Comparison of ENCODE assay signal across 12 cellular contexts in genomic region chrX:154613586-154613985, GRCh38. TPM values are rescaled to one million over a fixed set of nuclear protein-coding genes. Genes with fewer than 3 reads are reported as not detected.
DNase-seq lines count a peak whose midpoint lies in the region; ATAC-seq, FAIRE-seq and TF ChIP-seq lines count a peak whose summit lies in the region.
"Not testable (repeated sequence)": the region's sequence is repeated elsewhere in the genome, so short reads cannot be mapped to it uniquely, and the experiment has no call there.
"Had no signal": no experiment of that assay in that cellular context is flagged by ENCODE, and none has a peak within 500 bp of the region (broad histone marks: within the 10 kb centered on the region; RNA-seq: fewer than 3 reads in every experiment).

No MANE protein-coding gene starts in this region.

- WGBS in IMR-90 (ENCODE audit: extremely low coverage in 2 of 2, insufficient read length in 1 of 2), 2 experiments, result no CpG with 5 or more reads among the region's 12 CpGs

- not testable (repeated sequence) for H3K14ac ChIP-seq in IMR-90 (replicated peaks; ENCODE audit: low read depth, low read length)

- H3K4me3 Mint-ChIP-seq in WTC11, result not testable (repeated sequence)

- H3K23ac ChIP-seq in IMR-90 (ENCODE audit: low read depth, low read length), result not testable (repeated sequence)

- H3K79me2 ChIP-seq in endothelial cell of umbilical vein (ENCODE audit: control insufficient read depth, insufficient read depth, low read length), result not testable (repeated sequence)

- H3K79me1 ChIP-seq in IMR-90 (ENCODE audit: low read depth in 1 of 2, low read length in 2 of 2), result not testable (repeated sequence)

- not testable (repeated sequence) for TF ChIP-seq CTCF in IMR-90 (conservative IDR thresholded peaks at IDR 0.05; ENCODE audit: low read depth, low read length); Panc1 (IDR thresholded peaks at IDR 0.05); WTC11 (IDR thresholded peaks at IDR 0.05); endothelial cell of umbilical vein (IDR thresholded peaks at IDR 0.05; ENCODE audit: extremely low read depth in 1 of 2, insufficient read depth in 1 of 2, low read depth in 1 of 2, low read length in 2 of 2)

- H4K5ac ChIP-seq in IMR-90 (ENCODE audit: low read depth, low read length), result not testable (repeated sequence)

- H3K9ac ChIP-seq in IMR-90 (ENCODE audit: low read depth, low read length); endothelial cell of umbilical vein (replicated peaks; ENCODE audit: extremely low read depth, insufficient read depth, low read length): not testable (repeated sequence)

- H4K8ac ChIP-seq in IMR-90 (ENCODE audit: low read depth in 2 of 2, low read length in 2 of 2), result not testable (repeated sequence)

- not testable (repeated sequence) for H2BK15ac ChIP-seq in IMR-90 (ENCODE audit: low read depth, low read length)

- H3K36me3 Mint-ChIP-seq in WTC11, result not testable (repeated sequence)

- intact Hi-C loops in IMR-90 (cut with micrococcal nuclease); Panc1 (cut with micrococcal nuclease; ENCODE audit: unreplicated experiment); endothelial cell of umbilical vein (cut with micrococcal nuclease): not testable (repeated sequence)

- BruUV-seq in IMR-90 (replicated peaks; lab: Mats Ljungman, UMichigan); Panc1 (replicated peaks; lab: Mats Ljungman, UMichigan); endothelial cell of umbilical vein (replicated peaks; lab: Mats Ljungman, UMichigan): not testable (repeated sequence)

- H2AFZ ChIP-seq in IMR-90 (replicated peaks; ENCODE audit: low read length, poor library complexity); endothelial cell of umbilical vein (ENCODE audit: low read depth, low read length): not testable (repeated sequence)

- H3K9me3 ChIP-seq in IMR-90 (ENCODE audit: control insufficient read depth, insufficient read depth, low read length); Panc1 (ENCODE audit: control insufficient read depth, insufficient read depth, low read depth, low read length); endothelial cell of umbilical vein (replicated peaks; ENCODE audit: control insufficient read depth, insufficient read depth, low read length): not testable (repeated sequence)

- H3K9me3 Mint-ChIP-seq in WTC11, result not testable (repeated sequence)

- CTCF ChIA-PET in IMR-90 (lab: Yijun Ruan, JAX); Panc1 (lab: Charles Lee); WTC11 (lab: Charles Lee); endothelial cell of umbilical vein (lab: Charles Lee): not testable (repeated sequence)

- H3K4ac ChIP-seq in IMR-90 (ENCODE audit: low read depth, low read length), result not testable (repeated sequence)

- not testable (repeated sequence) for H4K91ac ChIP-seq in IMR-90 (ENCODE audit: insufficient read depth, low read depth, low read length)

- not testable (repeated sequence) for H3K27ac ChIP-seq in IMR-90 (ENCODE audit: insufficient read depth, low read length); Panc1 (ENCODE audit: low read length); endothelial cell of umbilical vein (ENCODE audit: insufficient read depth, low read depth, low read length)

- not testable (repeated sequence) for H3K36me3 ChIP-seq in IMR-90 (ENCODE audit: control insufficient read depth, insufficient read depth, low read length); Panc1 (ENCODE audit: control insufficient read depth, insufficient read depth, low read length); endothelial cell of umbilical vein (ENCODE audit: control insufficient read depth in 2 of 2, extremely low read depth in 1 of 2, insufficient read depth in 2 of 2, low read length in 2 of 2)

- not testable (repeated sequence) for H4K20me1 ChIP-seq in IMR-90 (ENCODE audit: insufficient read depth, low read length); endothelial cell of umbilical vein (replicated peaks; ENCODE audit: control insufficient read depth, extremely low read depth, insufficient read depth, low read length)

- not testable (repeated sequence) for H2BK5ac ChIP-seq in IMR-90 (ENCODE audit: low read depth, low read length, poor library complexity, severe bottlenecking)

- H3K4me1 ChIP-seq in IMR-90 (ENCODE audit: control insufficient read depth, insufficient read depth, low read length); Panc1 (ENCODE audit: control insufficient read depth, insufficient read depth, low read length); endothelial cell of umbilical vein (ENCODE audit: control insufficient read depth, extremely low read depth, insufficient read depth, low read length): not testable (repeated sequence)

- H2BK20ac ChIP-seq in IMR-90 (ENCODE audit: low read depth, low read length), result not testable (repeated sequence)

- not testable (repeated sequence) for H3K27me3 Mint-ChIP-seq in WTC11 (ENCODE audit: low read depth)

- H3K4me2 ChIP-seq in IMR-90 (ENCODE audit: low read depth, low read length); endothelial cell of umbilical vein (ENCODE audit: insufficient read depth, low read length): not testable (repeated sequence)

- H3K27ac Mint-ChIP-seq in WTC11, result not testable (repeated sequence)

- not testable (repeated sequence) for H2AK5ac ChIP-seq in IMR-90 (ENCODE audit: low read depth, low read length)

- H3K27me3 ChIP-seq in IMR-90 (ENCODE audit: control insufficient read depth, insufficient read depth, low read length); Panc1 (ENCODE audit: control insufficient read depth, insufficient read depth, low read length); endothelial cell of umbilical vein (ENCODE audit: control insufficient read depth in 2 of 2, insufficient read depth in 2 of 2, low read length in 2 of 2): not testable (repeated sequence)

- H3K56ac ChIP-seq in IMR-90 (ENCODE audit: extremely low read depth, insufficient read depth, low read length), result not testable (repeated sequence)

- not testable (repeated sequence) for TF ChIP-seq RAD21 in IMR-90 (IDR thresholded peaks at IDR 0.05; ENCODE audit: low read length)

- not testable (repeated sequence) for H2AK9ac ChIP-seq in IMR-90 (replicated peaks; ENCODE audit: low read depth, low read length, poor library complexity)

- in situ Hi-C loops in IMR-90 (cut with MboI; ENCODE audit: low sequenced_read_pairs); Panc1 (cut with HindIII; ENCODE audit: low pct_unique_long_range_greater_than_20kb, low sequenced_read_pairs): not testable (repeated sequence)

- POLR2A ChIA-PET in IMR-90 (lab: Charles Lee; ENCODE audit: unreplicated experiment); Panc1 (lab: Charles Lee); WTC11 (lab: Charles Lee); endothelial cell of umbilical vein (lab: Charles Lee): not testable (repeated sequence)

- TF ChIP-seq POLR2A in IMR-90 (IDR thresholded peaks at IDR 0.05; ENCODE audit: low read depth, low read length); endothelial cell of umbilical vein (IDR thresholded peaks at IDR 0.05; ENCODE audit: low read depth, low read length): not testable (repeated sequence)

- FAIRE-seq in G401.6 (lab: Jason Lieb, UNC), result peak; percentile 91
- FAIRE-seq in endothelial cell of umbilical vein (lab: Jason Lieb, UNC), result peak; percentile 71

- not testable (repeated sequence) for DNase-seq in IMR-90; Panc1 (ENCODE audit: low read depth, low spot score); WTC11 (ENCODE audit: low spot score); endothelial cell of umbilical vein (ENCODE audit: low read depth, low spot score); left lobe of liver (ENCODE audit: low spot score)

- peaks cover 12% of the 10 kb centered on the region for H3K4me1 Mint-ChIP-seq in WTC11

- not testable (repeated sequence) for H3K18ac ChIP-seq in IMR-90 (ENCODE audit: low read depth, low read length)

- H2BK120ac ChIP-seq in IMR-90 (ENCODE audit: low read depth, low read length), result not testable (repeated sequence)

- dilution Hi-C loops in IMR-90 (cut with HindIII; ENCODE audit: low sequenced_read_pairs, unreplicated experiment); endothelial cell of umbilical vein (cut with MboI; ENCODE audit: extremely low pct_ligation_motif_present, low sequenced_read_pairs): not testable (repeated sequence)

- H3K9me1 ChIP-seq in IMR-90 (ENCODE audit: insufficient read depth, low read length); endothelial cell of umbilical vein (replicated peaks; ENCODE audit: control insufficient read depth, extremely low read depth, insufficient read depth, low read length): not testable (repeated sequence)

- not testable (repeated sequence) for H3K4me3 ChIP-seq in IMR-90 (ENCODE audit: insufficient read depth, low read depth, low read length); Panc1 (ENCODE audit: low read depth in 2 of 2, low read length in 2 of 2); endothelial cell of umbilical vein (replicated peaks in 1 of 3; ENCODE audit: insufficient read depth in 1 of 3, low read depth in 1 of 3, low read length in 3 of 3)

- ATAC-seq in IMR-90 (ENCODE audit: low read depth) (peak; percentile 75), Panc1 (peak; percentile 89), WTC11 (peak; percentile 41), left lobe of liver (peak; percentile 51)

RNA-seq across cellular contexts. Expression of gene CTAG1B, which starts 5.5 kb away (rescaled TPM):
- total RNA-seq in IMR-90 (2012; rRNA removed), result not detected in 2 replicates
- not detected in 2 replicates for polyA plus RNA-seq in IMR-90 (2012; rRNA removed)
- not detected in 2 replicates for polyA plus RNA-seq in IMR-90 (2012; cell fraction: cytosol; rRNA removed)
- polyA plus RNA-seq in IMR-90 (2012; cell fraction: nucleus; rRNA removed; ENCODE audit: low replicate concordance), result 0.09 TPM in 1 of 2 replicates, not detected in the other
- total RNA-seq in Panc1 (2021; ENCODE audit: unreplicated experiment), result not detected
- polyA plus RNA-seq in Panc1 (2012; ENCODE audit: insufficient read length), result not detected
- not detected in 3 replicates for total RNA-seq in WTC11 (2021)
- total RNA-seq in endothelial cell of umbilical vein, result not detected in 2 replicates
- not detected in 2 replicates for polyA plus RNA-seq in endothelial cell of umbilical vein
- polyA plus RNA-seq in endothelial cell of umbilical vein (2011; cell fraction: cytosol; rRNA removed), result not detected in 2 replicates
- polyA plus RNA-seq in endothelial cell of umbilical vein (2011; cell fraction: nucleus; rRNA removed), result not detected in 2 replicates
- not detected in 2 replicates for polyA plus RNA-seq in endothelial cell of umbilical vein (2012)
- not detected in 2 replicates for polyA minus RNA-seq in endothelial cell of umbilical vein
- not detected for polyA minus RNA-seq in endothelial cell of umbilical vein (2011; cell fraction: cytosol; rRNA and poly(A)+ RNA removed)
- polyA minus RNA-seq in endothelial cell of umbilical vein (2011; cell fraction: nucleus; rRNA and poly(A)+ RNA removed), result not detected in 2 replicates
- not detected for total RNA-seq in left lobe of liver
- total RNA-seq: A172; Caco-2; CD4-positive, CD25-positive, alpha-beta regulatory T cell; GM23248; H9; HepG2 had no signal
- polyA plus RNA-seq: CD4-positive, CD25-positive, alpha-beta regulatory T cell; GM23248; HepG2 had no signal

RNA-seq across cellular contexts. Expression of gene CTAG1A, which starts 28.7 kb away (rescaled TPM):
- total RNA-seq in IMR-90 (2012; rRNA removed), result not detected in 2 replicates
- polyA plus RNA-seq in IMR-90 (2012; rRNA removed), result not detected in 2 replicates
- not detected in 2 replicates for polyA plus RNA-seq in IMR-90 (2012; cell fraction: cytosol; rRNA removed)
- polyA plus RNA-seq in IMR-90 (2012; cell fraction: nucleus; rRNA removed; ENCODE audit: low replicate concordance), result 0.08 TPM in 1 of 2 replicates, not detected in the other
- not detected for total RNA-seq in Panc1 (2021; ENCODE audit: unreplicated experiment)
- not detected for polyA plus RNA-seq in Panc1 (2012; ENCODE audit: insufficient read length)
- total RNA-seq in WTC11 (2021), result not detected in 3 replicates
- not detected in 2 replicates for total RNA-seq in endothelial cell of umbilical vein
- polyA plus RNA-seq in endothelial cell of umbilical vein, result not detected in 2 replicates
- not detected in 2 replicates for polyA plus RNA-seq in endothelial cell of umbilical vein (2011; cell fraction: cytosol; rRNA removed)
- not detected in 2 replicates for polyA plus RNA-seq in endothelial cell of umbilical vein (2011; cell fraction: nucleus; rRNA removed)
- not detected in 2 replicates for polyA plus RNA-seq in endothelial cell of umbilical vein (2012)
- not detected in 2 replicates for polyA minus RNA-seq in endothelial cell of umbilical vein
- not detected for polyA minus RNA-seq in endothelial cell of umbilical vein (2011; cell fraction: cytosol; rRNA and poly(A)+ RNA removed)
- not detected in 2 replicates for polyA minus RNA-seq in endothelial cell of umbilical vein (2011; cell fraction: nucleus; rRNA and poly(A)+ RNA removed)
- total RNA-seq in left lobe of liver, result not detected
- total RNA-seq: A172; Caco-2; CD4-positive, CD25-positive, alpha-beta regulatory T cell; GM23248; H9; HepG2 had no signal
- polyA plus RNA-seq: CD4-positive, CD25-positive, alpha-beta regulatory T cell; GM23248; HepG2 had no signal

RNA-seq across cellular contexts. Expression of gene CTAG2, which starts 39.8 kb away (rescaled TPM):
- total RNA-seq in IMR-90 (2012; rRNA removed) (23.6 and 27.1 TPM in 2 replicates), Panc1 (2021; ENCODE audit: unreplicated experiment) (not detected), WTC11 (2021) (not detected in 3 replicates), endothelial cell of umbilical vein (not detected in 2 replicates), left lobe of liver (not detected)
- polyA plus RNA-seq in IMR-90 (2012; rRNA removed) (42.5 and 59.8 TPM in 2 replicates), endothelial cell of umbilical vein (not detected in 2 replicates)
- polyA plus RNA-seq in IMR-90 (2012; cell fraction: cytosol; rRNA removed), result 37.0 and 64.8 TPM in 2 replicates
- polyA plus RNA-seq in IMR-90 (2012; cell fraction: nucleus; rRNA removed; ENCODE audit: low replicate concordance), result 12.3 and 30.0 TPM in 2 replicates
- not detected for polyA plus RNA-seq in Panc1 (2012; ENCODE audit: insufficient read length)
- polyA plus RNA-seq in endothelial cell of umbilical vein (2011; cell fraction: cytosol; rRNA removed), result not detected in 2 replicates
- polyA plus RNA-seq in endothelial cell of umbilical vein (2011; cell fraction: nucleus; rRNA removed), result not detected in 2 replicates
- 0.49 and 0.98 TPM in 2 replicates for polyA plus RNA-seq in endothelial cell of umbilical vein (2012)
- polyA minus RNA-seq in endothelial cell of umbilical vein, result 0.41 and 1.6 TPM in 2 replicates
- polyA minus RNA-seq in endothelial cell of umbilical vein (2011; cell fraction: cytosol; rRNA and poly(A)+ RNA removed), result not detected
- not detected in 2 replicates for polyA minus RNA-seq in endothelial cell of umbilical vein (2011; cell fraction: nucleus; rRNA and poly(A)+ RNA removed)
- total RNA-seq: A172; Caco-2; CD4-positive, CD25-positive, alpha-beta regulatory T cell; GM23248; H9; HepG2 had no signal
- polyA plus RNA-seq: CD4-positive, CD25-positive, alpha-beta regulatory T cell; GM23248; HepG2 had no signal

Comparison
In these comparisons a context has a peak if more than half of its experiments do, and no peak if none do; other contexts are left out.
1. RNA of gene CTAG2, which starts 39.8 kb away (total RNA-seq): 23.6 to 27.1 TPM in IMR-90; not detected in Panc1 (single experiment), not detected in left lobe of liver (single experiment), not detected in WTC11 and not detected in endothelial cell of umbilical vein; every median in the first group is over 10 times any median in the second.
2. Peak in every context shown above with its lines, with median percentiles within 50 percentile points of each other: ATAC-seq.